18 cellular contexts compared by ENCODE assay signal in genomic region chr2:620456-621302, GRCh38.
"Had no signal": no experiment of that assay in that cellular context is flagged by ENCODE, and none has a peak within 500 bp of the region (broad histone marks: within the 10 kb centered on the region; RNA-seq: fewer than 3 reads in every experiment).

No MANE protein-coding gene starts in this region.

- H3K4me3 ChIP-seq: gastrocnemius medialis, spleen, tibial nerve had no signal

- DNase-seq: activated CD4-positive, alpha-beta T cell treated with anti-CD3 and anti-CD28 coated beads for 1 hour; activated CD4-positive, alpha-beta T cell treated with anti-CD3 and anti-CD28 coated beads, Interleukin-2, amount 50 U/mL, for 48 hours; activated effector memory CD4-positive, alpha-beta T cell treated with anti-CD3 and anti-CD28 coated beads, Interleukin-2, amount 50 U/mL, for 16 hours; activated naive CD4-positive, alpha-beta T cell treated with anti-CD3 and anti-CD28 coated beads, Interleukin-2, amount 50 U/mL, for 16 hours; activated T-cell treated with anti-CD3 and anti-CD28 coated beads, Interleukin-2, amount 50 U/mL, for 48 hours; aorta; brain microvascular endothelial cell; central memory CD4-positive, alpha-beta T cell; gastrocnemius medialis; immature natural killer cell; mesendoderm; spleen; stimulated activated CD4-positive, alpha-beta T cell treated with anti-CD3 and anti-CD28 coated beads, Interleukin-4, amount 100 ng/mL, for 4 hours; stimulated activated naive CD4-positive, alpha-beta T cell; substantia nigra; WERI-Rb-1 had no signal

- H3K9me3 Mint-ChIP-seq: natural killer cell treated with Interleukin-12 subunit alpha and Interleukin-12 subunit beta and Interleukin-15 and Interleukin-18, amount 100 ng/mL, for 72 hours had no signal

- H3K27ac ChIP-seq: brain microvascular endothelial cell, gastrocnemius medialis, spleen, tibial nerve, WERI-Rb-1 had no signal

- H3K9me3 ChIP-seq: gastrocnemius medialis had no signal

- H3K36me3 ChIP-seq: brain microvascular endothelial cell, gastrocnemius medialis, spleen, tibial nerve, WERI-Rb-1 had no signal

- H3K27ac Mint-ChIP-seq: immature natural killer cell; natural killer cell treated with Interleukin-12 subunit alpha and Interleukin-12 subunit beta and Interleukin-15 and Interleukin-18, amount 100 ng/mL, for 72 hours had no signal

- H3K4me1 ChIP-seq: gastrocnemius medialis, spleen, tibial nerve had no signal

- H3K27me3 ChIP-seq: brain microvascular endothelial cell, gastrocnemius medialis, spleen, tibial nerve had no signal

- H3K4me1 Mint-ChIP-seq: immature natural killer cell had no signal

- ATAC-seq: gastrocnemius medialis had no signal

- H3K36me3 Mint-ChIP-seq: natural killer cell treated with Interleukin-12 subunit alpha and Interleukin-12 subunit beta and Interleukin-15 and Interleukin-18, amount 100 ng/mL, for 72 hours had no signal

- H3K4me3 Mint-ChIP-seq: immature natural killer cell; natural killer cell treated with Interleukin-12 subunit alpha and Interleukin-12 subunit beta and Interleukin-15 and Interleukin-18, amount 100 ng/mL, for 72 hours had no signal
